In genomic region chr3:9828801-9829755, GRCh38 we compare ENCODE assay signal across 18 cellular contexts. TPM values are rescaled to one million over a fixed set of nuclear protein-coding genes. Genes with fewer than 3 reads are reported as not detected.
A peak's percentile ranks its signal among the peaks of the same experiment; 100 is the strongest.
DNase-seq lines count a peak whose midpoint lies in the region; ATAC-seq, FAIRE-seq and TF ChIP-seq lines count a peak whose summit lies in the region.
"Had no signal": no experiment of that assay in that cellular context is flagged by ENCODE, and none has a peak within 500 bp of the region (broad histone marks: within the 10 kb centered on the region; RNA-seq: fewer than 3 reads in every experiment).

No MANE protein-coding gene starts in this region.

- H3K27ac ChIP-seq in Panc1 (ENCODE audit: low read length) (no peak overlapping the region), K562 (ENCODE audit: extremely low read depth, low read depth, low read length) (no peak overlapping the region), trophoblast cell (ENCODE audit: low read depth, low read length) (no peak overlapping the region), caudate nucleus (ENCODE audit: low read depth, low read length) (no peak overlapping the region)
- no peak overlapping the region for H3K27ac ChIP-seq in CD4-positive, alpha-beta T cell (ENCODE audit: low read depth, low read length)
- H3K27ac ChIP-seq: A549, HL-60 had no signal

- H3K4me3 Mint-ChIP-seq in CD4-positive, alpha-beta T cell: no peak overlapping the region
- H3K4me3 Mint-ChIP-seq: CD14-positive monocyte; CD8-positive, alpha-beta memory T cell had no signal

- H3K4me2 ChIP-seq in K562 (ENCODE audit: insufficient read depth, low read length): no peak overlapping the region
- H3K4me2 ChIP-seq in trophoblast cell (ENCODE audit: low read length): no peak overlapping the region
- H3K4me2 ChIP-seq: A549 had no signal

- TF ChIP-seq CTCF in Panc1 (IDR thresholded peaks at IDR 0.05): no peak
- no peak for TF ChIP-seq CTCF in K562 (IDR thresholded peaks at IDR 0.05 in 2 of 3, conservative IDR thresholded peaks at IDR 0.05 in 1 of 3; ENCODE audit: insufficient read depth in 2 of 3, low read depth in 1 of 3, low read length in 3 of 3)
- TF ChIP-seq CTCF in CD4-positive, alpha-beta T cell (IDR thresholded peaks at IDR 0.05): no peak

- H2AFZ ChIP-seq in K562 (ENCODE audit: low read depth, low read length) (no peak overlapping the region), trophoblast cell (ENCODE audit: insufficient read depth, low read length, poor library complexity) (no peak overlapping the region)

- WGBS in K562 (ENCODE audit: insufficient coverage, low coverage, missing lambda C conversion rate): 94% methylated on average over 17 of the region's 17 CpGs
- WGBS in trophoblast cell (ENCODE audit: extremely low coverage, insufficient coverage, insufficient read length): no CpG with 5 or more reads among the region's 17 CpGs

- no peak overlapping the region for H4K91ac ChIP-seq in trophoblast cell (ENCODE audit: low read depth, low read length)

- BruUV-seq in Panc1 (replicated peaks; lab: Mats Ljungman, UMichigan) (no TSS peak), K562 (replicated peaks; lab: Mats Ljungman, UMichigan) (no TSS peak)

- no peaks in the 10 kb centered on the region for H3K27me3 ChIP-seq in Panc1 (ENCODE audit: control insufficient read depth, insufficient read depth, low read length)
- no peaks in the 10 kb centered on the region for H3K27me3 ChIP-seq in K562 (ENCODE audit: control insufficient read depth in 2 of 2, insufficient read depth in 2 of 2, low read length in 2 of 2)
- no peaks in the 10 kb centered on the region for H3K27me3 ChIP-seq in trophoblast cell (ENCODE audit: insufficient read depth, low read length)
- H3K27me3 ChIP-seq in CD4-positive, alpha-beta T cell (ENCODE audit: control insufficient read depth, insufficient read depth, low read length): no peaks in the 10 kb centered on the region

- H3K18ac ChIP-seq in trophoblast cell (ENCODE audit: low read length): no peak overlapping the region

- no peak for DNase-seq in Panc1 (ENCODE audit: low read depth, low spot score)
- DNase-seq in K562 (ENCODE audit: extremely low read depth in 1 of 4, low spot score in 3 of 4): no peak
- DNase-seq in trophoblast cell: no peak
- no peak for DNase-seq in cerebellum (ENCODE audit: low spot score)
- no peak for DNase-seq in caudate nucleus (lab: John Stamatoyannopoulos, UW)
- no peak for DNase-seq in CD4-positive, alpha-beta T cell
- DNase-seq: Caco-2; CD8-positive, alpha-beta memory T cell; DMS53; GF-D8; HCEC 1CT; KBM-7 had no signal

- H3K27me3 Mint-ChIP-seq in CD4-positive, alpha-beta T cell: no peaks in the 10 kb centered on the region
- H3K27me3 Mint-ChIP-seq: CD8-positive, alpha-beta memory T cell had no signal

- no peaks in the 10 kb centered on the region for H3K79me1 ChIP-seq in trophoblast cell (ENCODE audit: low read length)

- no peak for TF ChIP-seq EP300 in K562 (IDR thresholded peaks at IDR 0.05; ENCODE audit: low read length)

- no peaks in the 10 kb centered on the region; the same call in 1 of the 2 replicates for H4K20me1 ChIP-seq in K562 (replicated peaks; ENCODE audit: control insufficient read depth, insufficient read depth, low read length)

- H3K4me3 ChIP-seq in Panc1 (ENCODE audit: low read depth in 2 of 2, low read length in 2 of 2): no peak overlapping the region
- H3K4me3 ChIP-seq in K562: no peak overlapping the region
- peak overlapping the region; percentile 15 for H3K4me3 ChIP-seq in trophoblast cell (ENCODE audit: low read depth, low read length)
- H3K4me3 ChIP-seq: A549 had no signal

- in situ Hi-C loops in Panc1 (cut with HindIII; ENCODE audit: low pct_unique_long_range_greater_than_20kb, low sequenced_read_pairs) (no loop called here), K562 (cut with MboI) (loop anchor here (25.0 kb wide), 1 partner anchor 908 kb away; no protein-coding TSS in a partner anchor)

- no peak overlapping the region for H2BK5ac ChIP-seq in trophoblast cell (ENCODE audit: low read depth, low read length, poor library complexity)

- H3K9me3 ChIP-seq in Panc1 (ENCODE audit: control insufficient read depth, insufficient read depth, low read depth, low read length) (no peaks in the 10 kb centered on the region), K562 (replicated peaks; ENCODE audit: control insufficient read depth, insufficient read depth, low read depth, low read length) (no peaks in the 10 kb centered on the region), trophoblast cell (ENCODE audit: insufficient read depth, low read depth, low read length) (peaks cover 3% of the 10 kb centered on the region)
- no peaks in the 10 kb centered on the region for H3K9me3 ChIP-seq in CD4-positive, alpha-beta T cell (ENCODE audit: control insufficient read depth, low read length)
- H3K9me3 ChIP-seq: A549, Caco-2 had no signal

- H3K9me1 ChIP-seq in K562 (ENCODE audit: control insufficient read depth, insufficient read depth, low read length): peaks cover 4% of the 10 kb centered on the region

- CTCF ChIA-PET in Panc1 (lab: Charles Lee): no interaction called here
- CTCF ChIA-PET in K562 (lab: Yijun Ruan, JAX; ENCODE audit: low intra/inter-chr PET ratio): no interaction called here
- CTCF ChIA-PET in CD4-positive, alpha-beta T cell (lab: Charles Lee): no interaction called here

- H3K9ac ChIP-seq in K562 (ENCODE audit: insufficient read depth in 1 of 2, low read depth in 2 of 2, low read length in 2 of 2): peak overlapping the region in 1 of 2 experiments; percentile 0; a peak in 1 of 4 replicates
- H3K9ac ChIP-seq in trophoblast cell (ENCODE audit: low read length): peak overlapping the region; percentile 18

- H4K12ac ChIP-seq in trophoblast cell (ENCODE audit: low read depth, low read length): no peak overlapping the region

- no peaks in the 10 kb centered on the region for H3K9me3 Mint-ChIP-seq in CD4-positive, alpha-beta T cell
- H3K9me3 Mint-ChIP-seq: CD14-positive monocyte; CD8-positive, alpha-beta memory T cell had no signal

- H3K4ac ChIP-seq in trophoblast cell (ENCODE audit: low read depth, low read length): no peak overlapping the region

- H3K36me3 Mint-ChIP-seq in CD4-positive, alpha-beta T cell (ENCODE audit: low read depth): peaks cover 14% of the 10 kb centered on the region

- ATAC-seq in Panc1 (0 out of 2 replicates have a peak, but pooled peaks have one; percentile 15), K562 (no peak)
- ATAC-seq in CD4-positive, alpha-beta T cell (ENCODE audit: poor library complexity): no peak
- ATAC-seq: A549 had no signal

- H3K14ac ChIP-seq in trophoblast cell (ENCODE audit: low read length): no peak overlapping the region

- no peak for TF ChIP-seq POLR2A in K562 (conservative IDR thresholded peaks at IDR 0.05)

- no peaks in the 10 kb centered on the region for H3K4me1 ChIP-seq in Panc1 (ENCODE audit: control insufficient read depth, insufficient read depth, low read length)
- H3K4me1 ChIP-seq in K562 (replicated peaks in 1 of 2; ENCODE audit: control insufficient read depth in 2 of 2, insufficient read depth in 2 of 2, low read length in 2 of 2): peaks cover 0 to 11% of the 10 kb centered on the region in 2 experiments; a peak in 2 of 5 replicates
- no peaks in the 10 kb centered on the region for H3K4me1 ChIP-seq in trophoblast cell (ENCODE audit: control insufficient read depth in 1 of 2, insufficient read depth in 2 of 2, low read length in 2 of 2)
- H3K4me1 ChIP-seq: A549, Caco-2 had no signal

- TF ChIP-seq RAD21 in K562 (CRISPR knock-in tag; conservative IDR thresholded peaks at IDR 0.05 in 1 of 2, IDR thresholded peaks at IDR 0.05 in 1 of 2): no peak

- FAIRE-seq in K562 (lab: Jason Lieb, UNC): no peak
- FAIRE-seq: A549, GM19239 had no signal

- H3K79me2 ChIP-seq in K562 (ENCODE audit: control insufficient read depth, insufficient read depth, low read length) (no peaks in the 10 kb centered on the region), trophoblast cell (ENCODE audit: control insufficient read depth, insufficient read depth, low read length, poor library complexity) (no peaks in the 10 kb centered on the region)

- POLR2A ChIA-PET in Panc1 (lab: Charles Lee): interaction anchor here (0.6 kb wide), 1 partner anchor 319 kb away, joined by 6 read pairs; no protein-coding TSS in a partner anchor
- POLR2A ChIA-PET in K562 (lab: Yijun Ruan, JAX): interaction anchor here (0.6 to 3.2 kb wide), 3 partner anchors 12 to 15 kb away, joined by 4 to 18 read pairs (median 4); partner anchors contain the start of gene RPUSD3
- POLR2A ChIA-PET in CD4-positive, alpha-beta T cell (lab: Charles Lee): no interaction called here

- H3K23ac ChIP-seq in trophoblast cell (ENCODE audit: low read length): no peak overlapping the region

- intact Hi-C loops in Panc1 (cut with micrococcal nuclease; ENCODE audit: unreplicated experiment) (no loop called here), K562 (cut with micrococcal nuclease) (no loop called here)
- intact Hi-C loops in CD4-positive, alpha-beta T cell (cut with DNase I, micrococcal nuclease): no loop called here

- H2AK5ac ChIP-seq in trophoblast cell (ENCODE audit: low read length): no peak overlapping the region

- no peak overlapping the region for H2BK12ac ChIP-seq in trophoblast cell (ENCODE audit: low read length)

- no peak overlapping the region for H4K8ac ChIP-seq in trophoblast cell (ENCODE audit: low read depth, low read length)

- H2BK120ac ChIP-seq in trophoblast cell (ENCODE audit: insufficient read depth, low read length, poor library complexity): no peak overlapping the region

- no peak overlapping the region for H3K27ac Mint-ChIP-seq in CD4-positive, alpha-beta T cell
- H3K27ac Mint-ChIP-seq: CD14-positive monocyte had no signal

- H3K36me3 ChIP-seq in Panc1 (ENCODE audit: control insufficient read depth, insufficient read depth, low read length) (no peaks in the 10 kb centered on the region), K562 (ENCODE audit: control insufficient read depth, insufficient read depth, low read length) (peaks cover 72% of the 10 kb centered on the region), trophoblast cell (ENCODE audit: control insufficient read depth in 1 of 2, insufficient read depth in 2 of 2, low read length in 2 of 2) (peaks cover 12 to 20% of the 10 kb centered on the region in 2 experiments)

- peaks cover 7% of the 10 kb centered on the region for H3K4me1 Mint-ChIP-seq in CD4-positive, alpha-beta T cell (ENCODE audit: low read depth)

RNA-seq across cellular contexts. Expression of gene RPUSD3, which starts 14.7 kb away (rescaled TPM):
- total RNA-seq in Panc1 (2021; ENCODE audit: unreplicated experiment) (40.4 TPM), K562 (2014; rRNA removed) (73.0 and 90.5 TPM in 2 replicates), K562 (2014; rRNA removed; fragmentation: Illumina TruSeq; extraction: Trizol) (44.3 and 55.8 TPM in 2 replicates), K562 (2015; rRNA removed; fragmentation: Illumina TruSeq; extraction: Trizol) (51.5 and 59.3 TPM in 2 replicates), K562 (2021) (99.0 and 100 TPM in 2 replicates), cerebellum (23.6 TPM)
- 33.4 TPM for polyA plus RNA-seq in Panc1 (2012; ENCODE audit: insufficient read length)
- total RNA-seq in K562 (2011; cell fraction: chromatin; rRNA removed; ENCODE audit: low replicate concordance): 79.3 and 118 TPM in 2 replicates
- total RNA-seq in K562 (2011; cell fraction: nucleolus; rRNA removed): 76.7 and 80.0 TPM in 2 replicates
- total RNA-seq in K562 (2011; cell fraction: nucleoplasm; rRNA removed): 76.9 and 87.5 TPM in 2 replicates
- polyA plus RNA-seq in K562 (2011; rRNA removed) (56.1 and 104 TPM in 2 replicates), K562 (2014; fragmentation: Illumina TruSeq; extraction: Trizol) (98.2 and 119 TPM in 2 replicates), K562 (2014; fragmentation: Nextera tagmentation; extraction: Ambion mirVana) (10 to 100 TPM; 13.8 to 26.4 TPM), K562 (2014; rRNA removed) (66.6 and 76.8 TPM in 2 replicates)
- polyA plus RNA-seq in K562 (2011; cell fraction: cytosol; rRNA removed): 77.0 and 146 TPM in 2 replicates
- polyA plus RNA-seq in K562 (2011; cell fraction: nucleus; rRNA removed): 62.9 and 99.5 TPM in 2 replicates
- polyA plus RNA-seq in K562 (2012): 69.4 and 77.4 TPM in 2 replicates
- polyA minus RNA-seq in K562 (2011; rRNA and poly(A)+ RNA removed): 42.4 and 42.7 TPM in 2 replicates
- polyA minus RNA-seq in K562 (2011; cell fraction: cytosol; rRNA and poly(A)+ RNA removed): 33.5 and 40.3 TPM in 2 replicates
- 26.7 and 27.1 TPM in 2 replicates for polyA minus RNA-seq in K562 (2011; cell fraction: nucleus; rRNA and poly(A)+ RNA removed)
- polyA plus RNA-seq in trophoblast cell (2013): 40.2 and 42.5 TPM in 2 replicates
- 1 to 10 TPM; 7.9 to 8.1 TPM for total RNA-seq in CD4-positive, alpha-beta T cell

RNA-seq across cellular contexts. Expression of gene TTLL3, which starts 19.0 kb away (rescaled TPM):
- 15.7 TPM for total RNA-seq in Panc1 (2021; ENCODE audit: unreplicated experiment)
- polyA plus RNA-seq in Panc1 (2012; ENCODE audit: insufficient read length): 10.0 TPM
- 652 and 1,082 TPM in 2 replicates for total RNA-seq in K562 (2011; cell fraction: chromatin; rRNA removed; ENCODE audit: low replicate concordance)
- 407 and 449 TPM in 2 replicates for total RNA-seq in K562 (2011; cell fraction: nucleolus; rRNA removed)
- total RNA-seq in K562 (2011; cell fraction: nucleoplasm; rRNA removed): 488 and 686 TPM in 2 replicates
- 30.7 and 34.0 TPM in 2 replicates for total RNA-seq in K562 (2014; rRNA removed)
- total RNA-seq in K562 (2014; rRNA removed; fragmentation: Illumina TruSeq; extraction: Trizol): 28.7 and 33.0 TPM in 2 replicates
- total RNA-seq in K562 (2015; rRNA removed; fragmentation: Illumina TruSeq; extraction: Trizol): 31.6 and 33.2 TPM in 2 replicates
- total RNA-seq in K562 (2021): 53.7 and 63.6 TPM in 2 replicates
- polyA plus RNA-seq in K562 (2011; rRNA removed): 95.8 and 120 TPM in 2 replicates
- polyA plus RNA-seq in K562 (2011; cell fraction: cytosol; rRNA removed): 71.0 and 73.2 TPM in 2 replicates
- 641 and 948 TPM in 2 replicates for polyA plus RNA-seq in K562 (2011; cell fraction: nucleus; rRNA removed)
- polyA plus RNA-seq in K562 (2012): 65.7 and 182 TPM in 2 replicates
- 53.8 and 60.9 TPM in 2 replicates for polyA plus RNA-seq in K562 (2014; fragmentation: Illumina TruSeq; extraction: Trizol)
- polyA plus RNA-seq in K562 (2014; fragmentation: Nextera tagmentation; extraction: Ambion mirVana): 10 to 100 TPM in 1 of 2 experiments, 1 to 10 TPM in 1; 8.9 to 11.6 TPM
- 72.7 and 106 TPM in 2 replicates for polyA plus RNA-seq in K562 (2014; rRNA removed)
- 99.7 and 103 TPM in 2 replicates for polyA minus RNA-seq in K562 (2011; rRNA and poly(A)+ RNA removed)
- polyA minus RNA-seq in K562 (2011; cell fraction: cytosol; rRNA and poly(A)+ RNA removed): 19.4 and 21.8 TPM in 2 replicates
- 133 and 150 TPM in 2 replicates for polyA minus RNA-seq in K562 (2011; cell fraction: nucleus; rRNA and poly(A)+ RNA removed)
- polyA plus RNA-seq in trophoblast cell (2013): 11.9 and 12.1 TPM in 2 replicates
- total RNA-seq in cerebellum: 29.8 TPM
- 10 to 100 TPM; 50.5 to 58.6 TPM for total RNA-seq in CD4-positive, alpha-beta T cell

RNA-seq across cellular contexts. Expression of gene ARPC4, which starts 36.2 kb away (rescaled TPM):
- total RNA-seq in Panc1 (2021; ENCODE audit: unreplicated experiment) (117 TPM), K562 (2014; rRNA removed) (138 and 139 TPM in 2 replicates), K562 (2014; rRNA removed; fragmentation: Illumina TruSeq; extraction: Trizol) (132 and 143 TPM in 2 replicates), K562 (2015; rRNA removed; fragmentation: Illumina TruSeq; extraction: Trizol) (118 and 131 TPM in 2 replicates), K562 (2021) (153 and 154 TPM in 2 replicates), cerebellum (68.0 TPM)
- 128 TPM for polyA plus RNA-seq in Panc1 (2012; ENCODE audit: insufficient read length)
- 240 and 326 TPM in 2 replicates for total RNA-seq in K562 (2011; cell fraction: chromatin; rRNA removed; ENCODE audit: low replicate concordance)
- 165 and 200 TPM in 2 replicates for total RNA-seq in K562 (2011; cell fraction: nucleolus; rRNA removed)
- 225 and 232 TPM in 2 replicates for total RNA-seq in K562 (2011; cell fraction: nucleoplasm; rRNA removed)
- polyA plus RNA-seq in K562 (2011; rRNA removed) (60.3 and 106 TPM in 2 replicates), K562 (2014; fragmentation: Illumina TruSeq; extraction: Trizol) (119 and 128 TPM in 2 replicates), K562 (2014; fragmentation: Nextera tagmentation; extraction: Ambion mirVana) (10 to 100 TPM; 20.1 to 28.1 TPM), K562 (2014; rRNA removed) (112 and 129 TPM in 2 replicates)
- polyA plus RNA-seq in K562 (2011; cell fraction: cytosol; rRNA removed): 69.7 and 88.3 TPM in 2 replicates
- 76.1 and 100.0 TPM in 2 replicates for polyA plus RNA-seq in K562 (2011; cell fraction: nucleus; rRNA removed)
- polyA plus RNA-seq in K562 (2012): 106 and 149 TPM in 2 replicates
- polyA minus RNA-seq in K562 (2011; rRNA and poly(A)+ RNA removed): 147 and 187 TPM in 2 replicates
- 104 and 125 TPM in 2 replicates for polyA minus RNA-seq in K562 (2011; cell fraction: cytosol; rRNA and poly(A)+ RNA removed)
- polyA minus RNA-seq in K562 (2011; cell fraction: nucleus; rRNA and poly(A)+ RNA removed): 79.2 and 112 TPM in 2 replicates
- 86.4 and 87.7 TPM in 2 replicates for polyA plus RNA-seq in trophoblast cell (2013)
- 10 to 100 TPM; 88.7 to 91.3 TPM for total RNA-seq in CD4-positive, alpha-beta T cell

RNA-seq across cellular contexts. Expression of gene TADA3, which starts 36.8 kb away (rescaled TPM):
- 61.3 TPM for total RNA-seq in Panc1 (2021; ENCODE audit: unreplicated experiment)
- polyA plus RNA-seq in Panc1 (2012; ENCODE audit: insufficient read length): 94.0 TPM
- total RNA-seq in K562 (2011; cell fraction: chromatin; rRNA removed; ENCODE audit: low replicate concordance): 29.0 and 52.4 TPM in 2 replicates
- total RNA-seq in K562 (2011; cell fraction: nucleolus; rRNA removed): 42.1 and 48.7 TPM in 2 replicates
- total RNA-seq in K562 (2011; cell fraction: nucleoplasm; rRNA removed): 34.6 and 42.7 TPM in 2 replicates
- 110 and 136 TPM in 2 replicates for total RNA-seq in K562 (2014; rRNA removed)
- 32.7 and 40.6 TPM in 2 replicates for total RNA-seq in K562 (2014; rRNA removed; fragmentation: Illumina TruSeq; extraction: Trizol)
- total RNA-seq in K562 (2015; rRNA removed; fragmentation: Illumina TruSeq; extraction: Trizol): 74.5 and 74.8 TPM in 2 replicates
- 85.8 and 89.7 TPM in 2 replicates for total RNA-seq in K562 (2021)
- 60.6 and 62.8 TPM in 2 replicates for polyA plus RNA-seq in K562 (2011; rRNA removed)
- polyA plus RNA-seq in K562 (2011; cell fraction: cytosol; rRNA removed): 74.1 and 114 TPM in 2 replicates
- polyA plus RNA-seq in K562 (2011; cell fraction: nucleus; rRNA removed): 61.6 and 83.0 TPM in 2 replicates
- 75.7 and 143 TPM in 2 replicates for polyA plus RNA-seq in K562 (2012)
- 97.8 and 103 TPM in 2 replicates for polyA plus RNA-seq in K562 (2014; fragmentation: Illumina TruSeq; extraction: Trizol)
- polyA plus RNA-seq in K562 (2014; fragmentation: Nextera tagmentation; extraction: Ambion mirVana): 1 to 10 TPM; 4.1 to 6.3 TPM
- polyA plus RNA-seq in K562 (2014; rRNA removed): 91.6 and 94.0 TPM in 2 replicates
- 29.9 and 37.5 TPM in 2 replicates for polyA minus RNA-seq in K562 (2011; rRNA and poly(A)+ RNA removed)
- 52.9 and 57.8 TPM in 2 replicates for polyA minus RNA-seq in K562 (2011; cell fraction: cytosol; rRNA and poly(A)+ RNA removed)
- polyA minus RNA-seq in K562 (2011; cell fraction: nucleus; rRNA and poly(A)+ RNA removed): 19.1 and 22.5 TPM in 2 replicates
- polyA plus RNA-seq in trophoblast cell (2013): 56.0 and 56.8 TPM in 2 replicates
- 21.4 TPM for total RNA-seq in cerebellum
- total RNA-seq in CD4-positive, alpha-beta T cell: 10 to 100 TPM; 14.7 to 16.5 TPM

RNA-seq across cellular contexts. Expression of gene CIDEC, which starts 51.0 kb away (rescaled TPM):
- not detected for total RNA-seq in Panc1 (2021; ENCODE audit: unreplicated experiment)
- 0.35 TPM for polyA plus RNA-seq in Panc1 (2012; ENCODE audit: insufficient read length)
- total RNA-seq in K562 (2011; cell fraction: chromatin; rRNA removed; ENCODE audit: low replicate concordance): not detected in 2 replicates
- not detected in 2 replicates for total RNA-seq in K562 (2011; cell fraction: nucleolus; rRNA removed)
- not detected in 2 replicates for total RNA-seq in K562 (2011; cell fraction: nucleoplasm; rRNA removed)
- total RNA-seq in K562 (2014; rRNA removed): not detected in 2 replicates
- not detected in 2 replicates for total RNA-seq in K562 (2014; rRNA removed; fragmentation: Illumina TruSeq; extraction: Trizol)
- total RNA-seq in K562 (2015; rRNA removed; fragmentation: Illumina TruSeq; extraction: Trizol): not detected in 2 replicates
- not detected in 2 replicates for total RNA-seq in K562 (2021)
- not detected in 2 replicates for polyA plus RNA-seq in K562 (2011; rRNA removed)
- polyA plus RNA-seq in K562 (2011; cell fraction: cytosol; rRNA removed): 0.09 and 0.39 TPM in 2 replicates
- not detected in 2 replicates for polyA plus RNA-seq in K562 (2011; cell fraction: nucleus; rRNA removed)
- polyA plus RNA-seq in K562 (2012): not detected in 2 replicates
- not detected in 2 replicates for polyA plus RNA-seq in K562 (2014; fragmentation: Illumina TruSeq; extraction: Trizol)
- not detected for polyA plus RNA-seq in K562 (2014; fragmentation: Nextera tagmentation; extraction: Ambion mirVana)
- polyA plus RNA-seq in K562 (2014; rRNA removed): not detected in 2 replicates
- not detected in 2 replicates for polyA minus RNA-seq in K562 (2011; rRNA and poly(A)+ RNA removed)
- not detected in 2 replicates for polyA minus RNA-seq in K562 (2011; cell fraction: cytosol; rRNA and poly(A)+ RNA removed)
- not detected in 2 replicates for polyA minus RNA-seq in K562 (2011; cell fraction: nucleus; rRNA and poly(A)+ RNA removed)
- polyA plus RNA-seq in trophoblast cell (2013): 0.11 TPM in 2 replicates
- not detected for total RNA-seq in cerebellum
- not detected for total RNA-seq in CD4-positive, alpha-beta T cell
- total RNA-seq: CD8-positive, alpha-beta memory T cell; H4 had no signal
- polyA plus RNA-seq: AG04450; CD14-positive monocyte; CD8-positive, alpha-beta memory T cell had no signal
